Comparison of ENCODE assay signal across 21 cellular contexts in the genomic region with DNA sequence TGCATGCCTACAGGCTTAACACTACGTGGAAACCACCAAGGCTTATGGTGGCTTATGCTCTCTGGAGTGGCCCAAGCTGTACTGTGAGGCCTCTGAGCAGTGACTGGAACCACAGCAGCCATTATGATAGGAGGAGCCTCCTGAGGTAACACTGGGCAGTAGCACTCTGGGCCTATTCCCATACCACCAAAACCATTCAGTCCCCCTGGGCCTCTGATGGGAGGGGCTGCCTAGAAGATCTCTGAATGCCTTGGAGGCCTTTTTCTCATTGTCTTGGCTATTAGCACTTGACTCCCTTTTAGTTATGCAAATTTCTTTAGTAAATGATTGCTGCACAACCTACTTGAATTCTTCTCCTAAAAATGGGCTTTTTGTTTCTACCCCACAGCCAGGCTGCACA.
A peak's percentile ranks its signal among the peaks of the same experiment; 100 is the strongest.
DNase-seq lines count a peak whose midpoint lies in the region; ATAC-seq, FAIRE-seq and TF ChIP-seq lines count a peak whose summit lies in the region.
"Had no signal": no experiment of that assay in that cellular context is flagged by ENCODE, and none has a peak within 500 bp of the region (broad histone marks: within the 10 kb centered on the region; RNA-seq: fewer than 3 reads in every experiment).

No MANE protein-coding gene starts in this region.

- H3K27me3 Mint-ChIP-seq in H9 (ENCODE audit: low read depth), result no peaks in the 10 kb centered on the region
- no peaks in the 10 kb centered on the region for H3K27me3 Mint-ChIP-seq in activated CD8-positive, alpha-beta memory T cell treated with anti-CD3 and anti-CD28 coated beads, Interleukin-2, amount 10 ng/mL, durations not matched to agents 7 days and 5 days
- H3K27me3 Mint-ChIP-seq: CD4-positive, alpha-beta T cell had no signal

- H2BK15ac ChIP-seq in H9 (ENCODE audit: low read depth, low read length) (no peak overlapping the region), H1 (ENCODE audit: low read length) (no peak overlapping the region), neuronal stem cell (ENCODE audit: low read length) (no peak overlapping the region)

- H3K27me3 ChIP-seq in H9 (ENCODE audit: insufficient read depth, low read length), result no peaks in the 10 kb centered on the region
- H3K27me3 ChIP-seq in HUES6 (ENCODE audit: control insufficient read depth, insufficient read depth, low read length), result no peaks in the 10 kb centered on the region
- H3K27me3 ChIP-seq in H1 (replicated peaks in 1 of 4; ENCODE audit: control insufficient read depth in 3 of 4, extremely low read depth in 1 of 4, insufficient read depth in 3 of 4, low read length in 3 of 4), result no peaks in the 10 kb centered on the region
- no peaks in the 10 kb centered on the region for H3K27me3 ChIP-seq in neuronal stem cell (ENCODE audit: control insufficient read depth in 3 of 3, insufficient read depth in 3 of 3, low read depth in 1 of 3, low read length in 3 of 3)

- H4K20me1 ChIP-seq in H9 (ENCODE audit: control insufficient read depth, insufficient read depth, insufficient read length) (no peaks in the 10 kb centered on the region), H1 (replicated peaks in 1 of 2; ENCODE audit: control insufficient read depth in 1 of 2, insufficient read depth in 2 of 2, low read length in 2 of 2) (no peaks in the 10 kb centered on the region)

- ATAC-seq in activated CD8-positive, alpha-beta memory T cell treated with anti-CD3 and anti-CD28 coated beads, Interleukin-2, amount 10 ng/mL, durations not matched to agents 7 days and 5 days, result no peak
- ATAC-seq in sciatic nerve, result no peak

- no CpG with 5 or more reads among the region's 1 CpG for WGBS in H9 (ENCODE audit: extremely low coverage, insufficient read length, low lambda C conversion rate)
- WGBS in H1 (ENCODE audit: extremely low coverage in 1 of 2, insufficient coverage in 1 of 2, insufficient read length in 1 of 2, insufficient replicate concordance in 2 of 2, low coverage in 1 of 2, low lambda C conversion rate in 2 of 2, missing lambda C conversion rate in 1 of 2), 2 experiments, result 100% methylated on average over 1 of the region's 1 CpG; no CpG with 5 or more reads in 1 of the 2 experiments
- WGBS in neuronal stem cell (ENCODE audit: extremely low coverage in 2 of 2, insufficient read length in 2 of 2, insufficient replicate concordance in 1 of 2), 2 donors, result no CpG with 5 or more reads among the region's 1 CpG

- no peak overlapping the region for H3K9ac ChIP-seq in H9 (ENCODE audit: extremely low read depth, insufficient read length, low read length)
- H3K9ac ChIP-seq in HUES6 (ENCODE audit: low read length), result peak overlapping the region; percentile 2
- no peak overlapping the region for H3K9ac ChIP-seq in H1 (replicated peaks in 1 of 4; ENCODE audit: extremely low read depth in 1 of 4, low read depth in 3 of 4, low read length in 3 of 4)
- H3K9ac ChIP-seq in neuronal stem cell (ENCODE audit: low read depth, low read length, poor library complexity), result no peak overlapping the region
- H3K9ac ChIP-seq: KMS-11 had no signal

- H3K4ac ChIP-seq in H9 (ENCODE audit: low read depth, low read length) (no peak overlapping the region), H1 (replicated peaks; ENCODE audit: insufficient read length, low read depth, low read length) (no peak overlapping the region), neuronal stem cell (ENCODE audit: low read length) (no peak overlapping the region)

- no peak overlapping the region for H3K56ac ChIP-seq in H9 (ENCODE audit: insufficient read length, low read depth, low read length)
- no peak overlapping the region for H3K56ac ChIP-seq in H1 (replicated peaks; ENCODE audit: insufficient read length, low read depth, low read length)

- no peaks in the 10 kb centered on the region for H3K9me3 ChIP-seq in H9 (ENCODE audit: control insufficient read depth, low read depth, low read length)
- peaks cover 22% of the 10 kb centered on the region for H3K9me3 ChIP-seq in HUES6 (ENCODE audit: control insufficient read depth, insufficient read depth, low read depth, low read length)
- peaks cover 12 to 16% of the 10 kb centered on the region in 2 experiments for H3K9me3 ChIP-seq in H1 (ENCODE audit: insufficient read depth in 2 of 2, low read depth in 1 of 2, low read length in 1 of 2)
- peaks cover 0 to 6% of the 10 kb centered on the region in 2 donors for H3K9me3 ChIP-seq in neuronal stem cell (replicated peaks in 1 of 2; ENCODE audit: control insufficient read depth in 2 of 2, insufficient read depth in 1 of 2, low read depth in 1 of 2, low read length in 2 of 2)
- H3K9me3 ChIP-seq: Caco-2 had no signal

- H4K91ac ChIP-seq in H9 (ENCODE audit: insufficient read length, low read depth, low read length), result no peak overlapping the region
- peak overlapping the region; percentile 69 for H4K91ac ChIP-seq in H1 (replicated peaks; ENCODE audit: insufficient read length, low read length)
- no peak overlapping the region for H4K91ac ChIP-seq in neuronal stem cell (ENCODE audit: low read depth, low read length, poor library complexity)

- H2BK12ac ChIP-seq in H9 (ENCODE audit: insufficient read length, low read depth, low read length) (no peak overlapping the region), H1 (ENCODE audit: low read depth, low read length) (peak overlapping the region; percentile 68; the same call in 1 of the 2 replicates), neuronal stem cell (ENCODE audit: low read length) (no peak overlapping the region)

- intact Hi-C loops in sciatic nerve (cut with DNase I), result no loop called here

- TF ChIP-seq CTCF in H9 (conservative IDR thresholded peaks at IDR 0.05), result no peak
- TF ChIP-seq CTCF in H1 (IDR thresholded peaks at IDR 0.05; ENCODE audit: control extremely low read depth in 1 of 3, insufficient read depth in 1 of 3, low read depth in 1 of 3, low read length in 3 of 3), result no peak

- H2BK20ac ChIP-seq in H9 (ENCODE audit: low read depth, low read length, poor library complexity, severe bottlenecking) (no peak overlapping the region), H1 (ENCODE audit: low read length) (no peak overlapping the region)

- no peaks in the 10 kb centered on the region for H3K23me2 ChIP-seq in H9 (ENCODE audit: insufficient read length, low read depth, low read length, poor library complexity, severe bottlenecking)
- H3K23me2 ChIP-seq in H1 (ENCODE audit: low read depth, low read length), result no peaks in the 10 kb centered on the region

- H3K4me3 ChIP-seq in HUES6 (ENCODE audit: low read depth, low read length) (no peak overlapping the region), H1 (ENCODE audit: extremely low read depth in 1 of 4, insufficient read depth in 2 of 4, low read depth in 3 of 4, low read length in 4 of 4) (peak overlapping the region in 1 of 4 experiments; percentile 26; a peak in 1 of 8 replicates), neuronal stem cell (ENCODE audit: low read length in 2 of 2) (peak overlapping the region in 1 of 2 donors; percentile 21)

- no peak for TF ChIP-seq RAD21 in H1 (IDR thresholded peaks at IDR 0.05 in 1 of 2, conservative IDR thresholded peaks at IDR 0.05 in 1 of 2; ENCODE audit: low read depth in 2 of 2, low read length in 2 of 2)

- H2BK5ac ChIP-seq in H9 (ENCODE audit: insufficient read length, low read length), result no peak overlapping the region
- peak overlapping the region; percentile 68 for H2BK5ac ChIP-seq in H1 (ENCODE audit: low read depth, low read length)
- H2BK5ac ChIP-seq in neuronal stem cell (ENCODE audit: low read length), result no peak overlapping the region

- DNase-seq in H9 (peak; percentile 58), H1 (ENCODE audit: low read depth in 1 of 2, low spot score in 2 of 2) (peak in 1 of 2 experiments; percentile 23), neuronal stem cell (ENCODE audit: low spot score) (no peak), NCI-H128 (lab: John Stamatoyannopoulos, UW; ENCODE audit: unreplicated experiment) (no peak), sciatic nerve (ENCODE audit: low spot score) (no peak), cerebellar cortex (ENCODE audit: low spot score) (no peak)
- DNase-seq in activated CD8-positive, alpha-beta memory T cell treated with anti-CD3 and anti-CD28 coated beads, Interleukin-2, amount 10 ng/mL, durations not matched to agents 7 days and 5 days, result no peak
- DNase-seq: ACHN; Caco-2; CD4-positive, alpha-beta T cell; GDM1; GOT3; HCEC 1CT had no signal

- H3K14ac ChIP-seq in H9 (ENCODE audit: insufficient read depth, low read length) (no peak overlapping the region), H1 (ENCODE audit: insufficient read length) (no peak overlapping the region), neuronal stem cell (ENCODE audit: low read length) (no peak overlapping the region)

- POLR2A ChIA-PET in H1 (lab: Charles Lee; ENCODE audit: partially characterized antibody), result no interaction called here

- no peak overlapping the region for H3T11ph ChIP-seq in H9 (ENCODE audit: low read length)

- TF ChIP-seq POLR2A in H1 (IDR thresholded peaks at IDR 0.05; ENCODE audit: control extremely low read depth in 1 of 2, low read depth in 2 of 2, low read length in 2 of 2), result no peak

- no peak overlapping the region for H3K4me3 Mint-ChIP-seq in H9
- H3K4me3 Mint-ChIP-seq in activated CD8-positive, alpha-beta memory T cell treated with anti-CD3 and anti-CD28 coated beads, Interleukin-2, amount 10 ng/mL, durations not matched to agents 7 days and 5 days, result no peak overlapping the region
- H3K4me3 Mint-ChIP-seq: CD4-positive, alpha-beta T cell had no signal

- H4K8ac ChIP-seq in H9 (replicated peaks; ENCODE audit: insufficient read length, low read depth, low read length) (no peak overlapping the region), H1 (ENCODE audit: extremely low read depth, insufficient read depth, low read length) (no peak overlapping the region; the same call in 1 of the 2 replicates), neuronal stem cell (ENCODE audit: low read depth, low read length) (no peak overlapping the region)

- H2AK5ac ChIP-seq in H9 (ENCODE audit: insufficient read length, low read length) (no peak overlapping the region), H1 (ENCODE audit: low read depth, low read length) (no peak overlapping the region), neuronal stem cell (ENCODE audit: low read depth, low read length) (no peak overlapping the region)

- no peak overlapping the region for H4K5ac ChIP-seq in H9 (ENCODE audit: insufficient read length, low read depth, low read length)
- H4K5ac ChIP-seq in H1 (ENCODE audit: insufficient read length, low read depth, low read length), result peak overlapping the region; percentile 13

- peaks cover 23 to 26% of the 10 kb centered on the region in 2 experiments for H3K9me3 Mint-ChIP-seq in H9
- H3K9me3 Mint-ChIP-seq in activated CD8-positive, alpha-beta memory T cell treated with anti-CD3 and anti-CD28 coated beads, Interleukin-2, amount 10 ng/mL, durations not matched to agents 7 days and 5 days (ENCODE audit: low read depth), result peaks cover 13% of the 10 kb centered on the region

- H3K36me3 Mint-ChIP-seq in H9 (ENCODE audit: insufficient read depth in 1 of 3, low read depth in 3 of 3), result peaks cover 25 to 35% (median 27%) of the 10 kb centered on the region in 3 experiments
- H3K36me3 Mint-ChIP-seq in activated CD8-positive, alpha-beta memory T cell treated with anti-CD3 and anti-CD28 coated beads, Interleukin-2, amount 10 ng/mL, durations not matched to agents 7 days and 5 days, result no peaks in the 10 kb centered on the region

- H2AFZ ChIP-seq in H9 (ENCODE audit: low read length) (no peak overlapping the region), H1 (ENCODE audit: low read length) (no peak overlapping the region), neuronal stem cell (ENCODE audit: low read length) (peak overlapping the region; percentile 61)

- H3K27ac ChIP-seq in H9 (ENCODE audit: insufficient read length, low read depth, low read length) (no peak overlapping the region), HUES6 (ENCODE audit: low read depth, low read length) (peak overlapping the region; percentile 90), H1 (ENCODE audit: low read depth, low read length) (peak overlapping the region; percentile 63; the same call in 1 of the 2 replicates), neuronal stem cell (replicated peaks; ENCODE audit: low read length) (no peak overlapping the region)
- H3K27ac ChIP-seq: C4-2B, HL-60, KMS-11 had no signal

- TF ChIP-seq EP300 in H1 (IDR thresholded peaks at IDR 0.05; ENCODE audit: borderline replicate concordance in 1 of 2, low read depth in 2 of 2, low read length in 2 of 2), result no peak

- H3K18ac ChIP-seq in H9 (ENCODE audit: insufficient read length, low read depth, low read length) (no peak overlapping the region), H1 (ENCODE audit: extremely low read depth, low read length) (0 out of 2 replicates have a peak overlapping the region, but pooled peaks have one; percentile 20), neuronal stem cell (ENCODE audit: low read length) (no peak overlapping the region)

- peaks cover 18 to 38% of the 10 kb centered on the region in 2 experiments for H3K4me1 Mint-ChIP-seq in H9
- H3K4me1 Mint-ChIP-seq in activated CD8-positive, alpha-beta memory T cell treated with anti-CD3 and anti-CD28 coated beads, Interleukin-2, amount 10 ng/mL, durations not matched to agents 7 days and 5 days, result no peaks in the 10 kb centered on the region

- CTCF ChIA-PET in H1 (lab: Charles Lee; ENCODE audit: partially characterized antibody), result no interaction called here
- CTCF ChIA-PET in activated CD8-positive, alpha-beta memory T cell treated with anti-CD3 and anti-CD28 coated beads, Interleukin-2, amount 10 ng/mL, durations not matched to agents 7 days and 5 days (lab: Charles Lee), result no interaction called here

- H3K36me3 ChIP-seq in HUES6 (ENCODE audit: control insufficient read depth, insufficient read depth, low read length), result 0 out of 2 replicates have a peak, but pooled peaks cover 4% of the 10 kb centered on the region
- H3K36me3 ChIP-seq in H1 (ENCODE audit: control insufficient read depth in 2 of 4, insufficient read depth in 4 of 4, low read length in 3 of 4), result peaks cover 0 to 5% (median 2%) of the 10 kb centered on the region in 4 experiments; a peak in 2 of 8 replicates
- no peaks in the 10 kb centered on the region for H3K36me3 ChIP-seq in neuronal stem cell (replicated peaks in 1 of 2; ENCODE audit: control insufficient read depth in 2 of 2, insufficient read depth in 2 of 2, low read length in 2 of 2)

- no peak for FAIRE-seq in H1 (lab: Jason Lieb, UNC)
- FAIRE-seq: A204.1, D721Med, GM12892, GM18507 had no signal

- H3K79me2 ChIP-seq in H9 (ENCODE audit: insufficient read depth, low read length) (no peaks in the 10 kb centered on the region), H1 (ENCODE audit: control insufficient read depth in 1 of 2, insufficient read depth in 2 of 2, low read length in 2 of 2) (no peaks in the 10 kb centered on the region)

- H3K23ac ChIP-seq in H9 (ENCODE audit: insufficient read length, low read depth, low read length), result no peak overlapping the region
- H3K23ac ChIP-seq in H1 (ENCODE audit: insufficient read length), result no peak overlapping the region
- H3K23ac ChIP-seq in neuronal stem cell (ENCODE audit: low read depth, low read length, poor library complexity), result no peak overlapping the region

- peak overlapping the region in 1 of 3 experiments; percentile 57; a peak in 2 of 7 replicates for H3K27ac Mint-ChIP-seq in H9
- no peak overlapping the region for H3K27ac Mint-ChIP-seq in activated CD8-positive, alpha-beta memory T cell treated with anti-CD3 and anti-CD28 coated beads, Interleukin-2, amount 10 ng/mL, durations not matched to agents 7 days and 5 days
- H3K27ac Mint-ChIP-seq: CD4-positive, alpha-beta T cell had no signal

- H2BK120ac ChIP-seq in H9 (ENCODE audit: low read depth, low read length, poor library complexity, severe bottlenecking) (no peak overlapping the region), H1 (replicated peaks; ENCODE audit: low read depth, low read length) (peak overlapping the region; percentile 18), neuronal stem cell (ENCODE audit: low read depth, low read length) (no peak overlapping the region)

- H3K4me2 ChIP-seq in H9 (ENCODE audit: insufficient read depth, insufficient read length, low read length) (no peak overlapping the region), H1 (ENCODE audit: insufficient read depth in 1 of 2, low read depth in 2 of 2, low read length in 2 of 2) (no peak overlapping the region; a peak in 1 of 4 replicates), neuronal stem cell (ENCODE audit: insufficient read depth, low read length, poor library complexity, severe bottlenecking) (no peak overlapping the region)
- H3K4me2 ChIP-seq: KMS-11 had no signal

- no peaks in the 10 kb centered on the region for H3K4me1 ChIP-seq in H9 (ENCODE audit: insufficient read depth, low read length)
- H3K4me1 ChIP-seq in HUES6 (ENCODE audit: control insufficient read depth, insufficient read depth, low read length), result peaks cover 9% of the 10 kb centered on the region; the same call in 1 of the 2 replicates
- H3K4me1 ChIP-seq in H1 (replicated peaks in 1 of 4; ENCODE audit: control insufficient read depth in 3 of 4, insufficient read depth in 4 of 4, low read length in 3 of 4), result no peaks in the 10 kb centered on the region; a peak in 1 of 7 replicates
- no peaks in the 10 kb centered on the region for H3K4me1 ChIP-seq in neuronal stem cell (ENCODE audit: control insufficient read depth in 2 of 2, insufficient read depth in 1 of 2, low read depth in 1 of 2, low read length in 2 of 2)
- H3K4me1 ChIP-seq: Caco-2 had no signal

- H3K79me1 ChIP-seq in H9 (ENCODE audit: insufficient read depth, low read depth, low read length, poor library complexity, severe bottlenecking) (no peaks in the 10 kb centered on the region), H1 (ENCODE audit: low read depth, low read length) (no peaks in the 10 kb centered on the region), neuronal stem cell (ENCODE audit: low read depth, low read length) (no peaks in the 10 kb centered on the region)

Comparison
In these comparisons a context has a peak if more than half of its experiments do, and no peak if none do; other contexts are left out.
1. H3K27ac ChIP-seq: peak in HUES6 (single experiment) and H1 (single experiment); none in H9 (single experiment) and neuronal stem cell (single experiment).